ENCODE assay signal across 16 cellular contexts in the genomic region with DNA sequence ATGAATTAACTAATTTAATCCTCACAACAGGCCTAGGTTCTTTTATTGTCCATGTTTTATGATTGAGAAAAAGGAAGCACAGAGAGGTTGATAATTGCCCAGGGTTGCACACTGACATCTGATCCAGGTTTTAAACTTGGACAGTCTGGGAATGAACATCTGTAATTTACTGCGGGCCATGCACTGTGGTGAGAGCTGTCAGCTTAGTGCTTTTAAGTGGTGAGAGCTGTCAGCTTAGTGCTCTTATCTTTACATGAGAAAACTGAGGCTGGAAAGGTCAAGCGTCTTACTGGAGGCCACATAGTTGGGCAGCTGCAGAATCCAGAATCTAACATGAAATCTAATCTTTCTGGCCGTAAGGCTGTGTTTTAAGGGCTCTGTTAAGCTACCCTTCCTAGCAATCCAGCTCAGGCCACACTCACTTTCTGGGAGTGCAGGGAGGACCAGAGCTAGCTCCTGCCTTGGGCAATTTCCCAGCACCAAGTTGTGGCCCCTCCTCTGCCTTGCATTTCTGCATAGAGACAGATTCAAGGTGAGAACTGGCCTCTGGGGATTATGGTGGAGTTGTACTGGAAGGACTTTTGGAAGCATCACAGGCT.
A peak's percentile ranks its signal among the peaks of the same experiment; 100 is the strongest.
DNase-seq lines count a peak whose midpoint lies in the region; ATAC-seq and TF ChIP-seq lines count a peak whose summit lies in the region.
"Had no signal": no experiment of that assay in that cellular context is flagged by ENCODE, and none has a peak within 500 bp of the region (broad histone marks: within the 10 kb centered on the region; RNA-seq: fewer than 3 reads in every experiment).

No MANE protein-coding gene starts in this region.

- H3K4me1 ChIP-seq in SJCRH30 (no peaks in the 10 kb centered on the region), mammary epithelial cell (ENCODE audit: insufficient read depth, low read length) (no peaks in the 10 kb centered on the region)

- no peak overlapping the region for H2AFZ ChIP-seq in mammary epithelial cell (ENCODE audit: low read depth, low read length)
- H2AFZ ChIP-seq: PC-9 had no signal

- H3K4me3 ChIP-seq in SJCRH30 (no peak overlapping the region), fibroblast of the aortic adventitia (ENCODE audit: low read depth, low read length) (no peak overlapping the region), mammary epithelial cell (replicated peaks in 1 of 3; ENCODE audit: insufficient read depth in 1 of 3, low read depth in 2 of 3, low read length in 3 of 3) (no peak overlapping the region)
- H3K4me3 ChIP-seq: PC-9 had no signal

- no peak overlapping the region for H3K9ac ChIP-seq in mammary epithelial cell (ENCODE audit: insufficient read depth, low read length)

- no peak for TF ChIP-seq CTCF in fibroblast of the aortic adventitia (IDR thresholded peaks at IDR 0.05; ENCODE audit: insufficient read depth, low read length)
- no peak for TF ChIP-seq CTCF in mammary epithelial cell (conservative IDR thresholded peaks at IDR 0.05 in 1 of 2, IDR thresholded peaks at IDR 0.05 in 1 of 2; ENCODE audit: extremely low read depth in 1 of 2, insufficient read depth in 1 of 2, low read depth in 1 of 2, low read length in 2 of 2)

- CTCF ChIA-PET in mammary epithelial cell (lab: Charles Lee; ENCODE audit: low non-redundant PET), result no interaction called here

- no peaks in the 10 kb centered on the region for H3K9me3 ChIP-seq in SJCRH30 (replicated peaks)
- no peaks in the 10 kb centered on the region for H3K9me3 ChIP-seq in mammary epithelial cell (replicated peaks; ENCODE audit: insufficient read depth, low read length)

- intact Hi-C loops in mammary epithelial cell (cut with micrococcal nuclease), result no loop called here

- no peak overlapping the region for H3K4me2 ChIP-seq in mammary epithelial cell (ENCODE audit: insufficient read depth, low read depth, low read length)
- H3K4me2 ChIP-seq: PC-9 had no signal

- H3K79me2 ChIP-seq in mammary epithelial cell (ENCODE audit: insufficient read depth, low read length), result no peaks in the 10 kb centered on the region

- peak; percentile 55 for DNase-seq in ELF-1 (ENCODE audit: low read depth, low spot score)
- peak; percentile 5 to 30 for DNase-seq in SJCRH30
- peak; percentile 36 for DNase-seq in fibroblast of the aortic adventitia (ENCODE audit: low read depth)
- peak; percentile 84 for DNase-seq in left kidney (ENCODE audit: low read depth, low spot score)
- no peak for DNase-seq in mammary epithelial cell
- no peak for DNase-seq in NCI-H2107 treated with DMSO at 0.1 percent for 48 hours (lab: John Stamatoyannopoulos, UW; ENCODE audit: unreplicated experiment)
- DNase-seq: C1 segment of cervical spinal cord; DMS 273 treated with DMSO at 0.1 percent for 48 hours; NCI-H1436; NCI-H2081; NCI-H524 treated with DMSO at 0.1 percent for 48 hours; NK-92 treated with Interleukin-12 subunit alpha and Interleukin-12 subunit beta, amount 100 ng/mL, for 24 hours; PC-9 had no signal

- H4K20me1 ChIP-seq in mammary epithelial cell (ENCODE audit: insufficient read depth, low read length), result no peaks in the 10 kb centered on the region

- in situ Hi-C loops in mammary epithelial cell (cut with MboI; ENCODE audit: low sequenced_read_pairs in 2 of 2), result no loop called here

- H3K27ac ChIP-seq in SJCRH30, result no peak overlapping the region
- H3K27ac ChIP-seq in mammary epithelial cell (ENCODE audit: insufficient read depth, low read depth, low read length), result no peak overlapping the region
- H3K27ac ChIP-seq: PC-9 had no signal

- ATAC-seq in HG03469 (IDR thresholded peaks at IDR 0.05; ENCODE audit: unreplicated experiment) (no peak), GM18858 (IDR thresholded peaks at IDR 0.05; ENCODE audit: unreplicated experiment) (no peak)
- ATAC-seq: HCT116 had no signal

- dilution Hi-C loops in mammary epithelial cell (cut with HindIII; ENCODE audit: low sequenced_read_pairs), result no loop called here

- H3K27me3 ChIP-seq in SJCRH30 (no peaks in the 10 kb centered on the region), mammary epithelial cell (ENCODE audit: insufficient read depth, low read length) (peaks cover 1% of the 10 kb centered on the region)

- 81% methylated on average over 3 of the region's 3 CpGs for WGBS in mammary epithelial cell (ENCODE audit: low coverage, missing lambda C conversion rate)

- no TSS peak for BruUV-seq in mammary epithelial cell (replicated peaks; lab: Mats Ljungman, UMichigan)

- H3K36me3 ChIP-seq in SJCRH30 (no peaks in the 10 kb centered on the region), mammary epithelial cell (ENCODE audit: insufficient read depth, low read length) (no peaks in the 10 kb centered on the region)

Comparison
In these comparisons a context has a peak if more than half of its experiments do, and no peak if none do; other contexts are left out.
1. DNase-seq: peak in ELF-1 (single experiment), SJCRH30 (2 of 2), fibroblast of the aortic adventitia (single experiment) and left kidney (single experiment); none in mammary epithelial cell (single experiment) and NCI-H2107 treated with DMSO at 0.1 percent for 48 hours (single experiment).